Comparison of ENCODE assay signal across 8 cellular contexts in genomic region chr4:112281999-112282398, GRCh38. TPM values are rescaled to one million over a fixed set of nuclear protein-coding genes. Genes with fewer than 3 reads are reported as not detected.
A peak's percentile ranks its signal among the peaks of the same experiment; 100 is the strongest.
DNase-seq lines count a peak whose midpoint lies in the region; ATAC-seq and TF ChIP-seq lines count a peak whose summit lies in the region.
"Not testable (repeated sequence)": the region's sequence is repeated elsewhere in the genome, so short reads cannot be mapped to it uniquely, and the experiment has no call there.

No MANE protein-coding gene starts in this region.

- not testable (repeated sequence) for H4K20me1 ChIP-seq in Karpas-422 (ENCODE audit: insufficient read depth, low read depth, low read length)

- not testable (repeated sequence) for TF ChIP-seq CTCF in GM12864 (IDR thresholded peaks at IDR 0.05; ENCODE audit: low read depth, low read length, missing control alignments)

- intact Hi-C loops in CD4-positive, alpha-beta memory T cell (cut with micrococcal nuclease); activated T-helper 1 cell treated with anti-CD3 and anti-CD28 coated beads, Interleukin-12 subunit alpha, Interleukin-12 subunit beta, Interleukin-2, Interleukin-4 antibody, amounts not matched to agents 30 ng/mL and 10 ng/mL and 1 ng/mL, durations not matched to agents 14 hours and 24 hours and 36 hours (cut with micrococcal nuclease): not testable (repeated sequence)

- peaks cover 77% of the 10 kb centered on the region for H3K4me1 ChIP-seq in CD4-positive, alpha-beta memory T cell (ENCODE audit: insufficient read depth, low read length)
- peaks cover 77% of the 10 kb centered on the region for H3K4me1 ChIP-seq in Karpas-422 (ENCODE audit: low read length)

- H3K9me2 ChIP-seq in Karpas-422 (replicated peaks; ENCODE audit: insufficient read depth, low read length), result not testable (repeated sequence)

- not testable (repeated sequence) for H2AFZ ChIP-seq in Karpas-422 (ENCODE audit: low read length)

- peaks cover 47 to 96% (median 68%) of the 10 kb centered on the region in 4 donors for H3K4me1 Mint-ChIP-seq in CD4-positive, alpha-beta memory T cell
- H3K4me1 Mint-ChIP-seq in T-cell, result peaks cover 69 to 84% (median 84%) of the 10 kb centered on the region in 3 donors
- peaks cover 91% of the 10 kb centered on the region for H3K4me1 Mint-ChIP-seq in activated T-helper 1 cell treated with anti-CD3 and anti-CD28 coated beads, Interleukin-12 subunit alpha, Interleukin-12 subunit beta, Interleukin-2, Interleukin-4 antibody, amounts not matched to agents 30 ng/mL and 10 ng/mL and 1 ng/mL, durations not matched to agents 14 hours and 24 hours and 36 hours (ENCODE audit: low read depth)
- H3K4me1 Mint-ChIP-seq in central memory CD8-positive, alpha-beta T cell, result peaks cover 88% of the 10 kb centered on the region
- peaks cover 19 to 85% (median 63%) of the 10 kb centered on the region in 4 donors for H3K4me1 Mint-ChIP-seq in naive thymus-derived CD8-positive, alpha-beta T cell
- peaks cover 79% of the 10 kb centered on the region for H3K4me1 Mint-ChIP-seq in stimulated activated naive CD8-positive, alpha-beta T cell treated with anti-CD3 and anti-CD28 coated beads, Interleukin-15, Interleukin-2, amounts not matched to agents 100 ng/mL and 50 ng/mL, for 24 hours (ENCODE audit: low read depth)

- peak overlapping the region; percentile 59 to 92 (median 80) for H3K27ac Mint-ChIP-seq in CD4-positive, alpha-beta memory T cell
- H3K27ac Mint-ChIP-seq in T-cell, result peak overlapping the region; percentile 73 to 87
- H3K27ac Mint-ChIP-seq in activated T-helper 1 cell treated with anti-CD3 and anti-CD28 coated beads, Interleukin-12 subunit alpha, Interleukin-12 subunit beta, Interleukin-2, Interleukin-4 antibody, amounts not matched to agents 30 ng/mL and 10 ng/mL and 1 ng/mL, durations not matched to agents 14 hours and 24 hours and 36 hours, result peak overlapping the region; percentile 34
- peak overlapping the region; percentile 92 for H3K27ac Mint-ChIP-seq in central memory CD8-positive, alpha-beta T cell (ENCODE audit: low read depth)
- H3K27ac Mint-ChIP-seq in naive thymus-derived CD8-positive, alpha-beta T cell, result peak overlapping the region in 9 of 10 donors; percentile 16 to 87 (median 34)
- H3K27ac Mint-ChIP-seq in stimulated activated naive CD8-positive, alpha-beta T cell treated with anti-CD3 and anti-CD28 coated beads, Interleukin-15, Interleukin-2, amounts not matched to agents 100 ng/mL and 50 ng/mL, for 24 hours, result not testable (repeated sequence)

- peak overlapping the region; percentile 93 for H3K4me2 ChIP-seq in Karpas-422 (ENCODE audit: low read depth, low read length, poor library complexity, severe bottlenecking)

- not testable (repeated sequence) for H3K27me3 ChIP-seq in CD4-positive, alpha-beta memory T cell (ENCODE audit: insufficient read depth, low read length); Karpas-422 (ENCODE audit: low read length)

- H3K27me3 Mint-ChIP-seq in CD4-positive, alpha-beta memory T cell; T-cell; activated T-helper 1 cell treated with anti-CD3 and anti-CD28 coated beads, Interleukin-12 subunit alpha, Interleukin-12 subunit beta, Interleukin-2, Interleukin-4 antibody, amounts not matched to agents 30 ng/mL and 10 ng/mL and 1 ng/mL, durations not matched to agents 14 hours and 24 hours and 36 hours (ENCODE audit: insufficient read depth); central memory CD8-positive, alpha-beta T cell; naive thymus-derived CD8-positive, alpha-beta T cell; stimulated activated naive CD8-positive, alpha-beta T cell treated with anti-CD3 and anti-CD28 coated beads, Interleukin-15, Interleukin-2, amounts not matched to agents 100 ng/mL and 50 ng/mL, for 24 hours: not testable (repeated sequence)

- POLR2A ChIA-PET in CD4-positive, alpha-beta memory T cell (lab: Charles Lee; ENCODE audit: partially characterized antibody), result not testable (repeated sequence)
- POLR2A ChIA-PET in T-cell (lab: Charles Lee), result interaction anchor here in 1 of 2 donors (0.5 kb wide), 1 partner anchor 98 kb away, joined by 4 read pairs; no protein-coding TSS in a partner anchor
- POLR2A ChIA-PET in naive thymus-derived CD8-positive, alpha-beta T cell (lab: Charles Lee), result interaction anchor here (0.9 kb wide), 1 partner anchor 15 kb away, joined by 3 read pairs; no protein-coding TSS in a partner anchor

- peaks cover 99% of the 10 kb centered on the region for H3K79me2 ChIP-seq in Karpas-422 (ENCODE audit: low read length)

- H3K9me3 Mint-ChIP-seq in CD4-positive, alpha-beta memory T cell, result peaks cover 0 to 10% (median 0%) of the 10 kb centered on the region in 8 donors
- H3K9me3 Mint-ChIP-seq in T-cell; central memory CD8-positive, alpha-beta T cell; stimulated activated naive CD8-positive, alpha-beta T cell treated with anti-CD3 and anti-CD28 coated beads, Interleukin-15, Interleukin-2, amounts not matched to agents 100 ng/mL and 50 ng/mL, for 24 hours: not testable (repeated sequence)
- peaks cover 11% of the 10 kb centered on the region for H3K9me3 Mint-ChIP-seq in activated T-helper 1 cell treated with anti-CD3 and anti-CD28 coated beads, Interleukin-12 subunit alpha, Interleukin-12 subunit beta, Interleukin-2, Interleukin-4 antibody, amounts not matched to agents 30 ng/mL and 10 ng/mL and 1 ng/mL, durations not matched to agents 14 hours and 24 hours and 36 hours
- peaks cover 0 to 10% (median 0%) of the 10 kb centered on the region in 9 donors for H3K9me3 Mint-ChIP-seq in naive thymus-derived CD8-positive, alpha-beta T cell

- CTCF ChIA-PET in CD4-positive, alpha-beta memory T cell (lab: Charles Lee; ENCODE audit: partially characterized antibody), result interaction anchor here (1.2 to 1.3 kb wide), 2 partner anchors 45 to 67 kb away, joined by 3 read pairs; no protein-coding TSS in a partner anchor
- CTCF ChIA-PET in T-cell (lab: Charles Lee), result interaction anchor here (0.8 to 1.0 kb wide), 2 partner anchors 14 to 46 kb away, joined by 3 to 4 read pairs; no protein-coding TSS in a partner anchor

- not testable (repeated sequence) for H3K9me3 ChIP-seq in CD4-positive, alpha-beta memory T cell (ENCODE audit: control insufficient read depth in 1 of 2, low read length in 2 of 2); Karpas-422 (ENCODE audit: low read length)

- H3K36me3 ChIP-seq in CD4-positive, alpha-beta memory T cell (ENCODE audit: insufficient read depth, low read length), result not testable (repeated sequence)
- H3K36me3 ChIP-seq in Karpas-422 (ENCODE audit: insufficient read depth, low read length), result peaks cover 32% of the 10 kb centered on the region

- H3K4me3 Mint-ChIP-seq in CD4-positive, alpha-beta memory T cell, result peak overlapping the region in 4 of 8 donors; percentile 30 to 96 (median 82)
- H3K4me3 Mint-ChIP-seq in T-cell, result peak overlapping the region in 1 of 3 donors; percentile 91
- peak overlapping the region; percentile 87 for H3K4me3 Mint-ChIP-seq in activated T-helper 1 cell treated with anti-CD3 and anti-CD28 coated beads, Interleukin-12 subunit alpha, Interleukin-12 subunit beta, Interleukin-2, Interleukin-4 antibody, amounts not matched to agents 30 ng/mL and 10 ng/mL and 1 ng/mL, durations not matched to agents 14 hours and 24 hours and 36 hours
- peak overlapping the region; percentile 79 for H3K4me3 Mint-ChIP-seq in central memory CD8-positive, alpha-beta T cell
- not testable (repeated sequence) for H3K4me3 Mint-ChIP-seq in naive thymus-derived CD8-positive, alpha-beta T cell
- peak overlapping the region; percentile 15 for H3K4me3 Mint-ChIP-seq in stimulated activated naive CD8-positive, alpha-beta T cell treated with anti-CD3 and anti-CD28 coated beads, Interleukin-15, Interleukin-2, amounts not matched to agents 100 ng/mL and 50 ng/mL, for 24 hours

- peak overlapping the region; percentile 13 for H3K27ac ChIP-seq in CD4-positive, alpha-beta memory T cell (ENCODE audit: low read depth, low read length)
- H3K27ac ChIP-seq in Karpas-422 (ENCODE audit: low read length), result peak overlapping the region; percentile 87

- H3K9ac ChIP-seq in Karpas-422 (ENCODE audit: low read length), result 0 out of 2 replicates have a peak overlapping the region, but pooled peaks have one; percentile 63

- not testable (repeated sequence) for H3K4me3 ChIP-seq in CD4-positive, alpha-beta memory T cell (ENCODE audit: low read length in 2 of 2)
- H3K4me3 ChIP-seq in GM12864 (ENCODE audit: low read depth, low read length) (peak overlapping the region; percentile 82), Karpas-422 (ENCODE audit: low read length) (peak overlapping the region; percentile 63; the same call in 1 of the 2 replicates)

- not testable (repeated sequence) for DNase-seq in CD4-positive, alpha-beta memory T cell; GM12864 (ENCODE audit: low read depth); Karpas-422; T-cell; activated T-helper 1 cell treated with anti-CD3 and anti-CD28 coated beads, Interleukin-12 subunit alpha, Interleukin-12 subunit beta, Interleukin-2, Interleukin-4 antibody, amounts not matched to agents 30 ng/mL and 10 ng/mL and 1 ng/mL, durations not matched to agents 14 hours and 24 hours and 36 hours (ENCODE audit: low spot score); central memory CD8-positive, alpha-beta T cell (ENCODE audit: low spot score in 2 of 2); naive thymus-derived CD8-positive, alpha-beta T cell

- ATAC-seq in T-cell (replicated peaks in 1 of 4); central memory CD8-positive, alpha-beta T cell (replicated peaks; ENCODE audit: extremely low read depth, poor library complexity, severe bottlenecking); naive thymus-derived CD8-positive, alpha-beta T cell: not testable (repeated sequence)

- peaks cover 23 to 46% of the 10 kb centered on the region in 2 donors for H3K36me3 Mint-ChIP-seq in CD4-positive, alpha-beta memory T cell
- H3K36me3 Mint-ChIP-seq in T-cell, result peaks cover 22% of the 10 kb centered on the region
- H3K36me3 Mint-ChIP-seq in activated T-helper 1 cell treated with anti-CD3 and anti-CD28 coated beads, Interleukin-12 subunit alpha, Interleukin-12 subunit beta, Interleukin-2, Interleukin-4 antibody, amounts not matched to agents 30 ng/mL and 10 ng/mL and 1 ng/mL, durations not matched to agents 14 hours and 24 hours and 36 hours (ENCODE audit: low read depth), result peaks cover 42% of the 10 kb centered on the region
- H3K36me3 Mint-ChIP-seq in central memory CD8-positive, alpha-beta T cell (ENCODE audit: insufficient read depth), result peaks cover 23% of the 10 kb centered on the region
- peaks cover 5 to 21% (median 17%) of the 10 kb centered on the region in 3 donors for H3K36me3 Mint-ChIP-seq in naive thymus-derived CD8-positive, alpha-beta T cell
- H3K36me3 Mint-ChIP-seq in stimulated activated naive CD8-positive, alpha-beta T cell treated with anti-CD3 and anti-CD28 coated beads, Interleukin-15, Interleukin-2, amounts not matched to agents 100 ng/mL and 50 ng/mL, for 24 hours (ENCODE audit: low read depth), result peaks cover 43% of the 10 kb centered on the region

RNA-seq across cellular contexts. Expression of gene TIFA, which starts 3.7 kb away (rescaled TPM):
- total RNA-seq in CD4-positive, alpha-beta memory T cell, result 10 to 100 TPM; 30.1 to 30.7 TPM
- polyA plus RNA-seq in CD4-positive, alpha-beta memory T cell, result 10 to 100 TPM; 49.7 to 54.2 TPM
- 52.4 and 61.0 TPM in 2 replicates for total RNA-seq in Karpas-422 (2014; rRNA removed; shearing (Covaris generic); ENCODE audit: low replicate concordance)
- 10 to 100 TPM; 13.4 to 18.7 (median 14.9) TPM for total RNA-seq in T-cell
- total RNA-seq in activated T-helper 1 cell treated with anti-CD3 and anti-CD28 coated beads, Interleukin-12 subunit alpha, Interleukin-12 subunit beta, Interleukin-2, Interleukin-4 antibody, amounts not matched to agents 30 ng/mL and 10 ng/mL and 1 ng/mL, durations not matched to agents 14 hours and 24 hours and 36 hours, result 33.7 and 34.6 TPM in 2 replicates
- total RNA-seq in naive thymus-derived CD8-positive, alpha-beta T cell, result 10 to 100 TPM; 11.4 to 12.6 TPM
- polyA plus RNA-seq in naive thymus-derived CD8-positive, alpha-beta T cell, result 10 to 100 TPM in 2 of 3 donors, 1 to 10 TPM in 1; 9.7 to 15.8 (median 13.7) TPM

RNA-seq across cellular contexts. Expression of gene ALPK1, which starts 15.2 kb away (rescaled TPM):
- 10 to 100 TPM; 16.3 to 18.6 TPM for total RNA-seq in CD4-positive, alpha-beta memory T cell
- 1 to 10 TPM; 3.9 to 4.1 TPM for polyA plus RNA-seq in CD4-positive, alpha-beta memory T cell
- total RNA-seq in Karpas-422 (2014; rRNA removed; shearing (Covaris generic); ENCODE audit: low replicate concordance), result 17.0 and 32.4 TPM in 2 replicates
- total RNA-seq in T-cell, result 10 to 100 TPM in 2 of 5 donors, 1 to 10 TPM in 3; 8.3 to 22.9 (median 9.3) TPM
- 8.7 and 9.7 TPM in 2 replicates for total RNA-seq in activated T-helper 1 cell treated with anti-CD3 and anti-CD28 coated beads, Interleukin-12 subunit alpha, Interleukin-12 subunit beta, Interleukin-2, Interleukin-4 antibody, amounts not matched to agents 30 ng/mL and 10 ng/mL and 1 ng/mL, durations not matched to agents 14 hours and 24 hours and 36 hours
- 10 to 100 TPM; 11.3 to 12.6 TPM for total RNA-seq in naive thymus-derived CD8-positive, alpha-beta T cell
- polyA plus RNA-seq in naive thymus-derived CD8-positive, alpha-beta T cell, result 1 to 10 TPM; 2.3 to 4.9 (median 3.8) TPM

RNA-seq across cellular contexts. Expression of gene AP1AR, which starts 50.4 kb away (rescaled TPM):
- total RNA-seq in CD4-positive, alpha-beta memory T cell, result 10 to 100 TPM; 20.3 to 22.8 TPM
- polyA plus RNA-seq in CD4-positive, alpha-beta memory T cell, result 10 to 100 TPM; 22.9 to 25.3 TPM
- total RNA-seq in Karpas-422 (2014; rRNA removed; shearing (Covaris generic); ENCODE audit: low replicate concordance), result 29.7 and 34.5 TPM in 2 replicates
- 10 to 100 TPM; 13.9 to 21.4 (median 20.3) TPM for total RNA-seq in T-cell
- total RNA-seq in activated T-helper 1 cell treated with anti-CD3 and anti-CD28 coated beads, Interleukin-12 subunit alpha, Interleukin-12 subunit beta, Interleukin-2, Interleukin-4 antibody, amounts not matched to agents 30 ng/mL and 10 ng/mL and 1 ng/mL, durations not matched to agents 14 hours and 24 hours and 36 hours, result 25.1 and 26.6 TPM in 2 replicates
- total RNA-seq in naive thymus-derived CD8-positive, alpha-beta T cell, result 10 to 100 TPM; 21.3 to 23.7 TPM
- polyA plus RNA-seq in naive thymus-derived CD8-positive, alpha-beta T cell, result 10 to 100 TPM; 16.1 to 28.9 (median 16.8) TPM
